ENCODE assay signal across 14 cellular contexts in genomic region chr1:47181955-47182680, GRCh38. TPM values are rescaled to one million over a fixed set of nuclear protein-coding genes. Genes with fewer than 3 reads are reported as not detected.
DNase-seq lines count a peak whose midpoint lies in the region; ATAC-seq, FAIRE-seq and TF ChIP-seq lines count a peak whose summit lies in the region.
"Had no signal": no experiment of that assay in that cellular context is flagged by ENCODE, and none has a peak within 500 bp of the region (broad histone marks: within the 10 kb centered on the region; RNA-seq: fewer than 3 reads in every experiment).

No MANE protein-coding gene starts in this region.

- peak; percentile 98 for FAIRE-seq in RCC 7860 (lab: Jason Lieb, UNC)

- no peaks in the 10 kb centered on the region for H3K79me2 ChIP-seq in osteoblast (ENCODE audit: insufficient read depth, low read length)

- no peaks in the 10 kb centered on the region for H4K20me1 ChIP-seq in osteoblast (ENCODE audit: insufficient read depth, low read length)

- H3K36me3 ChIP-seq in HEK293 (ENCODE audit: control insufficient read depth in 2 of 2, insufficient read depth in 1 of 2, low read length in 2 of 2) (no peaks in the 10 kb centered on the region), osteoblast (ENCODE audit: insufficient read depth, low read length) (no peaks in the 10 kb centered on the region)
- H3K36me3 ChIP-seq: ascending aorta, left ventricle myocardium inferior had no signal

- DNase-seq in RCC 7860 (ENCODE audit: low spot score) (peak; percentile 96), epithelial cell of proximal tubule (ENCODE audit: low read depth) (peak; percentile 96), osteoblast (ENCODE audit: insufficient read length, low spot score, missing footprints) (peak; percentile 69), NCI-H2081 (lab: John Stamatoyannopoulos, UW) (no peak), OCI-M2 (lab: John Stamatoyannopoulos, UW; ENCODE audit: unreplicated experiment) (no peak)
- DNase-seq: activated CD4-positive, alpha-beta T cell treated with anti-CD3 and anti-CD28 coated beads for 1 hour; CD4-positive, CD25-positive, alpha-beta regulatory T cell; effector memory CD4-positive, alpha-beta T cell; left ventricle myocardium inferior; NCI-H1930; nephron progenitor cell had no signal

- H2AFZ ChIP-seq in osteoblast (ENCODE audit: low read length) = no peak overlapping the region

- no peak overlapping the region for H3K4me2 ChIP-seq in osteoblast (ENCODE audit: insufficient read depth, low read length)

- H3K27ac ChIP-seq in HEK293 (ENCODE audit: extremely low read depth, low read depth, low read length) (no peak overlapping the region), osteoblast (ENCODE audit: low read depth, low read length) (no peak overlapping the region)
- H3K27ac ChIP-seq: ascending aorta, left ventricle myocardium inferior had no signal

- POLR2A ChIA-PET in HEK293 (lab: Yijun Ruan, JAX) = no interaction called here

- H3K4me3 ChIP-seq in HEK293 (ENCODE audit: low read depth, low read length) = no peak overlapping the region
- no peak overlapping the region for H3K4me3 ChIP-seq in epithelial cell of proximal tubule (ENCODE audit: low read depth, low read length)
- no peak overlapping the region for H3K4me3 ChIP-seq in osteoblast (ENCODE audit: insufficient read depth, low read length)
- H3K4me3 ChIP-seq: ascending aorta, left ventricle myocardium inferior had no signal

- H3K9me3 ChIP-seq in HEK293 (ENCODE audit: control insufficient read depth, insufficient read depth, low read depth, low read length) = no peaks in the 10 kb centered on the region
- no peaks in the 10 kb centered on the region for H3K9me3 ChIP-seq in osteoblast (ENCODE audit: low read depth, low read length)
- H3K9me3 ChIP-seq: ascending aorta, left ventricle myocardium inferior had no signal

- H3K4me1 ChIP-seq in HEK293 (ENCODE audit: control insufficient read depth, insufficient read depth, low read length) (no peaks in the 10 kb centered on the region), osteoblast (ENCODE audit: insufficient read depth, low read length) (peaks cover 16% of the 10 kb centered on the region)

- TF ChIP-seq CTCF in HEK293 (tag by site-specific recombination; IDR thresholded peaks at IDR 0.05) (no peak), epithelial cell of proximal tubule (conservative IDR thresholded peaks at IDR 0.05; ENCODE audit: low read depth, low read length) (no peak), osteoblast (IDR thresholded peaks at IDR 0.05; ENCODE audit: extremely low read depth, low read depth, low read length) (no peak)

- no peak for ATAC-seq in HG02759 (IDR thresholded peaks at IDR 0.05; ENCODE audit: unreplicated experiment)

- no peaks in the 10 kb centered on the region for H3K27me3 ChIP-seq in osteoblast (ENCODE audit: insufficient read depth, low read length)
- H3K27me3 ChIP-seq: ascending aorta had no signal

- CTCF ChIA-PET in HEK293 (lab: Yijun Ruan, JAX) = interaction anchor here (0.6 to 4.4 kb wide), 3 partner anchors 11 to 250 kb away, joined by 3 to 78 read pairs (median 10); partner anchors contain the start of gene PDZK1IP1

TF ChIP-seq in HEK293, 187 proteins besides CTCF, POLR2A, EP300 and RAD21:
- no peak for TF ChIP-seq ZNF214 (tag by site-specific recombination; IDR thresholded peaks at IDR 0.05; ENCODE audit: borderline replicate concordance)
- TF ChIP-seq, protein P1, sequence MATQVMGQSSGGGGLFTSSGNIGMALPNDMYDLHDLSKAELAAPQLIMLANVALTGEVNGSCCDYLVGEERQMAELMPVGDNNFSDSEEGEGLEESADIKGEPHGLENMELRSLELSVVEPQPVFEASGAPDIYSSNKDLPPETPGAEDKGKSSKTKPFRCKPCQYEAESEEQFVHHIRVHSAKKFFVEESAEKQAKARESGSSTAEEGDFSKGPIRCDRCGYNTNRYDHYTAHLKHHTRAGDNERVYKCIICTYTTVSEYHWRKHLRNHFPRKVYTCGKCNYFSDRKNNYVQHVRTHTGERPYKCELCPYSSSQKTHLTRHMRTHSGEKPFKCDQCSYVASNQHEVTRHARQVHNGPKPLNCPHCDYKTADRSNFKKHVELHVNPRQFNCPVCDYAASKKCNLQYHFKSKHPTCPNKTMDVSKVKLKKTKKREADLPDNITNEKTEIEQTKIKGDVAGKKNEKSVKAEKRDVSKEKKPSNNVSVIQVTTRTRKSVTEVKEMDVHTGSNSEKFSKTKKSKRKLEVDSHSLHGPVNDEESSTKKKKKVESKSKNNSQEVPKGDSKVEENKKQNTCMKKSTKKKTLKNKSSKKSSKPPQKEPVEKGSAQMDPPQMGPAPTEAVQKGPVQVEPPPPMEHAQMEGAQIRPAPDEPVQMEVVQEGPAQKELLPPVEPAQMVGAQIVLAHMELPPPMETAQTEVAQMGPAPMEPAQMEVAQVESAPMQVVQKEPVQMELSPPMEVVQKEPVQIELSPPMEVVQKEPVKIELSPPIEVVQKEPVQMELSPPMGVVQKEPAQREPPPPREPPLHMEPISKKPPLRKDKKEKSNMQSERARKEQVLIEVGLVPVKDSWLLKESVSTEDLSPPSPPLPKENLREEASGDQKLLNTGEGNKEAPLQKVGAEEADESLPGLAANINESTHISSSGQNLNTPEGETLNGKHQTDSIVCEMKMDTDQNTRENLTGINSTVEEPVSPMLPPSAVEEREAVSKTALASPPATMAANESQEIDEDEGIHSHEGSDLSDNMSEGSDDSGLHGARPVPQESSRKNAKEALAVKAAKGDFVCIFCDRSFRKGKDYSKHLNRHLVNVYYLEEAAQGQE (tag by site-specific recombination; IDR thresholded peaks at IDR 0.05) = peak; percentile 56; the same call in 1 of the 2 replicates
TF ChIP-seq in HEK293: peak in this region for 1.

RNA-seq across cellular contexts. Expression of gene PDZK1IP1, which starts 7.7 kb away (rescaled TPM):
- total RNA-seq in epithelial cell of proximal tubule (14.3 and 43.2 TPM in 2 replicates), osteoblast (not detected in 2 replicates)
- total RNA-seq: ascending aorta, left ventricle myocardium inferior had no signal

RNA-seq across cellular contexts. Expression of gene CYP4A22, which starts 44.9 kb away (rescaled TPM):
- total RNA-seq in epithelial cell of proximal tubule (not detected in 2 replicates), osteoblast (not detected in 2 replicates)
- total RNA-seq: ascending aorta; CD4-positive, CD25-positive, alpha-beta regulatory T cell; left ventricle myocardium inferior had no signal

RNA-seq across cellular contexts. Expression of gene TAL1, which starts 49.9 kb away (rescaled TPM):
- total RNA-seq in epithelial cell of proximal tubule = 0.69 and 1.4 TPM in 2 replicates
- not detected in 2 replicates for total RNA-seq in osteoblast

Comparison
In these comparisons a context has a peak if more than half of its experiments do, and no peak if none do; other contexts are left out.
1. DNase-seq: peak in RCC 7860 (single experiment), epithelial cell of proximal tubule (single experiment) and osteoblast (single experiment); none in NCI-H2081 (0 of 2) and OCI-M2 (single experiment).
2. RNA of gene PDZK1IP1, which starts 7.7 kb away (total RNA-seq): 14.3 to 43.2 TPM in epithelial cell of proximal tubule; not detected in osteoblast; every median in the first group is over 10 times any median in the second.